In the genomic region with DNA sequence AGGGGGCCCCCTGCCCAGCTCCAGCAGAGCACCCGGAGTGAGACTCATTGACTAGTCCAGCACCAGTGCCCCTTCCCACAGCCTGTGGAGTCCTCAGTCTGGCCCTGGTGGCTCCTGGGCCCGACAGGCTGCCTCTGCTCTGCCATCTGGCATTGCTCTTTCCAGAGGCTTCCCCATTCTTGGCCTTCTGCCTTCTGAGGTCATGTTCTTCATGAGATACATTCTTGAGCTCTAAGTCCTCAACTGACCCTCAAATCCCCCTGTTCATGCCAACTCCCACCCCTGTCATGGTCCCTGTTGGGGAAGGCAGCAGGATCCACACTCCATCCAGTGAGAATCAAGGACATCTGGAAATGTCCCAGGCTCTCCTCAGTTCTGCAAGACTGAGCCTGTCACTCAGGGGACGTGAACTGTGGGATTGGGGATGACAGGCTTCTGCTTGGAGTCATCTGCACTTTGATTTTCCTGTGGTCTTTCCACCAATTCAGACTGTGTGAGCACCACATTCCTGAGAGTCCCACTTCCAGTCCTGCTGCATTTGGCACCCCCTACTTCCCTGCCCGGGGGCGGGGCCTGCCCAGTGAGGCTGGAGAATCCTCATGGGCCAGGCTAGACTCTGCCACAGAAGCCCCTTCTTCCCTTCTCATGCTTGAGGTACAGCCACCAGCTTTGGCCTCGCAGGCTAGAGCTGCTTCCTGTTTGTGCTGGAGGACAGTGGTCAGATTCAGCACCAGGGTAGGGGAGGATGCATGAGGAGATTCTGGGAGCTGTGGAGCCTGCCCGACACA, we compare ENCODE assay signal across 8 cellular contexts. TPM values are rescaled to one million over a fixed set of nuclear protein-coding genes. Genes with fewer than 3 reads are reported as not detected.
A peak's percentile ranks its signal among the peaks of the same experiment; 100 is the strongest.
DNase-seq lines count a peak whose midpoint lies in the region; ATAC-seq and TF ChIP-seq lines count a peak whose summit lies in the region.

No MANE protein-coding gene starts in this region.

- no peaks in the 10 kb centered on the region for H3K27me3 Mint-ChIP-seq in dendritic cell treated with granulocyte-macrophage colony-stimulating factor and Interleukin-4, amounts not matched to agents 40 ng/mL and 50 ng/mL, for 4 days

- DNase-seq in DND-41 (no peak), trophoblast cell (no peak), NCI-H146 treated with DMSO at 0.1 percent for 48 hours (lab: John Stamatoyannopoulos, UW; ENCODE audit: unreplicated experiment) (no peak), body of pancreas (no peak), HuH-7.5 (ENCODE audit: low spot score) (no peak)

- no peak overlapping the region for H3K4me2 ChIP-seq in DND-41 (ENCODE audit: insufficient read depth, low read length)
- H3K4me2 ChIP-seq in Loucy (ENCODE audit: low read depth, low read length, poor library complexity, severe bottlenecking), result peak overlapping the region; percentile 99
- H3K4me2 ChIP-seq in trophoblast cell (ENCODE audit: low read length), result no peak overlapping the region

- H4K12ac ChIP-seq in trophoblast cell (ENCODE audit: low read depth, low read length), result no peak overlapping the region

- peak overlapping the region; percentile 13 for H3K4ac ChIP-seq in trophoblast cell (ENCODE audit: low read depth, low read length)

- H4K20me1 ChIP-seq in DND-41 (ENCODE audit: insufficient read depth, low read length) (peaks cover 2% of the 10 kb centered on the region; the same call in 1 of the 2 replicates), Loucy (ENCODE audit: insufficient read depth, low read length, poor library complexity, severe bottlenecking) (no peaks in the 10 kb centered on the region)

- no peak overlapping the region for H2AFZ ChIP-seq in DND-41 (ENCODE audit: low read depth, low read length)
- no peak overlapping the region for H2AFZ ChIP-seq in Loucy (ENCODE audit: low read length)
- H2AFZ ChIP-seq in trophoblast cell (ENCODE audit: insufficient read depth, low read length, poor library complexity), result peak overlapping the region; percentile 24

- no peak for ATAC-seq in DND-41 (ENCODE audit: insufficient read depth, low read depth)
- no peak for ATAC-seq in HG03457 (IDR thresholded peaks at IDR 0.05; ENCODE audit: unreplicated experiment)
- ATAC-seq in body of pancreas, result no peak

- H4K91ac ChIP-seq in trophoblast cell (ENCODE audit: low read depth, low read length), result peak overlapping the region; percentile 87

- no peak for TF ChIP-seq CTCF in DND-41 (IDR thresholded peaks at IDR 0.05; ENCODE audit: borderline replicate concordance, extremely low read depth, low read length, poor library complexity, severe bottlenecking)
- no peak for TF ChIP-seq CTCF in Loucy (conservative IDR thresholded peaks at IDR 0.05; ENCODE audit: low read length)
- TF ChIP-seq CTCF in body of pancreas (IDR thresholded peaks at IDR 0.05), result no peak

- H3K14ac ChIP-seq in trophoblast cell (ENCODE audit: low read length), result peak overlapping the region; percentile 74

- H4K8ac ChIP-seq in trophoblast cell (ENCODE audit: low read depth, low read length), result peak overlapping the region; percentile 15

- H3K27me3 ChIP-seq in DND-41 (ENCODE audit: insufficient read depth, low read length, poor library complexity), result no peaks in the 10 kb centered on the region
- no peaks in the 10 kb centered on the region for H3K27me3 ChIP-seq in Loucy (ENCODE audit: insufficient read depth, low read length, poor library complexity, severe bottlenecking)
- no peaks in the 10 kb centered on the region for H3K27me3 ChIP-seq in trophoblast cell (ENCODE audit: insufficient read depth, low read length)
- H3K27me3 ChIP-seq in body of pancreas, result no peaks in the 10 kb centered on the region

- H3K9me3 Mint-ChIP-seq in dendritic cell treated with granulocyte-macrophage colony-stimulating factor and Interleukin-4, amounts not matched to agents 40 ng/mL and 50 ng/mL, for 4 days, result no peaks in the 10 kb centered on the region

- H3K79me1 ChIP-seq in trophoblast cell (ENCODE audit: low read length), result peaks cover 27% of the 10 kb centered on the region

- H3K36me3 ChIP-seq in DND-41 (ENCODE audit: insufficient read depth, low read length), result peaks cover 41% of the 10 kb centered on the region
- peaks cover 7% of the 10 kb centered on the region; the same call in 1 of the 2 replicates for H3K36me3 ChIP-seq in Loucy (ENCODE audit: insufficient read depth, low read length)
- peaks cover 0 to 5% of the 10 kb centered on the region in 2 experiments for H3K36me3 ChIP-seq in trophoblast cell (ENCODE audit: control insufficient read depth in 1 of 2, insufficient read depth in 2 of 2, low read length in 2 of 2)
- H3K36me3 ChIP-seq in body of pancreas (replicated peaks in 1 of 2; ENCODE audit: insufficient read depth in 1 of 2, low read depth in 2 of 2), result no peaks in the 10 kb centered on the region

- intact Hi-C loops in dendritic cell treated with granulocyte-macrophage colony-stimulating factor and Interleukin-4, amounts not matched to agents 40 ng/mL and 50 ng/mL, for 4 days (cut with micrococcal nuclease), result loop anchor here (2.0 to 10.0 kb wide), 3 partner anchors 21 to 53 kb away; partner anchors contain the start of gene UBB
- intact Hi-C loops in body of pancreas (cut with DNase I), result no loop called here

- H3K9me2 ChIP-seq in Loucy (replicated peaks; ENCODE audit: low read depth, low read length), result no peaks in the 10 kb centered on the region

- peak overlapping the region; percentile 89 for H3K4me3 Mint-ChIP-seq in dendritic cell treated with granulocyte-macrophage colony-stimulating factor and Interleukin-4, amounts not matched to agents 40 ng/mL and 50 ng/mL, for 4 days

- H3F3A ChIP-seq in Loucy (ENCODE audit: low read depth), result peaks cover 4% of the 10 kb centered on the region; the same call in 1 of the 2 replicates

- H3K4me1 ChIP-seq in DND-41 (ENCODE audit: insufficient read depth, low read length) (peaks cover 31% of the 10 kb centered on the region), Loucy (ENCODE audit: insufficient read depth, low read length, poor library complexity, severe bottlenecking) (peaks cover 38% of the 10 kb centered on the region), trophoblast cell (ENCODE audit: control insufficient read depth in 1 of 2, insufficient read depth in 2 of 2, low read length in 2 of 2) (peaks cover 26 to 36% of the 10 kb centered on the region in 2 experiments), body of pancreas (peaks cover 20% of the 10 kb centered on the region)

- no peak overlapping the region for H3K23ac ChIP-seq in trophoblast cell (ENCODE audit: low read length)

- peaks cover 90% of the 10 kb centered on the region for H3K36me3 Mint-ChIP-seq in dendritic cell treated with granulocyte-macrophage colony-stimulating factor and Interleukin-4, amounts not matched to agents 40 ng/mL and 50 ng/mL, for 4 days (ENCODE audit: low read depth)

- H2BK5ac ChIP-seq in trophoblast cell (ENCODE audit: low read depth, low read length, poor library complexity), result peak overlapping the region; percentile 81

- no peak for TF ChIP-seq POLR2A in body of pancreas (IDR thresholded peaks at IDR 0.05)

- H3K4me3 ChIP-seq in DND-41 (ENCODE audit: low read depth in 1 of 2, low read length in 2 of 2) (no peak overlapping the region), Loucy (ENCODE audit: low read length, poor library complexity, severe bottlenecking) (peak overlapping the region; percentile 79), trophoblast cell (ENCODE audit: low read depth, low read length) (no peak overlapping the region), body of pancreas (no peak overlapping the region)

- peaks cover 64% of the 10 kb centered on the region for H3K4me1 Mint-ChIP-seq in dendritic cell treated with granulocyte-macrophage colony-stimulating factor and Interleukin-4, amounts not matched to agents 40 ng/mL and 50 ng/mL, for 4 days (ENCODE audit: low read depth)

- H2BK12ac ChIP-seq in trophoblast cell (ENCODE audit: low read length), result peak overlapping the region; percentile 58

- peak overlapping the region; percentile 98 for H3K27ac Mint-ChIP-seq in dendritic cell treated with granulocyte-macrophage colony-stimulating factor and Interleukin-4, amounts not matched to agents 40 ng/mL and 50 ng/mL, for 4 days

- no CpG with 5 or more reads among the region's 7 CpGs for whole genome bisulfite sequencing in trophoblast cell (ENCODE audit: extremely low coverage, insufficient coverage, insufficient read length)
- WGBS in body of pancreas, 2 donors, result 82 to 86% methylated on average over 7 of the region's 7 CpGs

- 0 out of 2 replicates have a peak overlapping the region, but pooled peaks have one; percentile 86 for H3K27ac ChIP-seq in DND-41 (ENCODE audit: low read length)
- H3K27ac ChIP-seq in trophoblast cell (ENCODE audit: low read depth, low read length), result peak overlapping the region; percentile 88
- no peak overlapping the region for H3K27ac ChIP-seq in body of pancreas

- no peak overlapping the region for H3K9ac ChIP-seq in DND-41 (ENCODE audit: low read depth, low read length)
- H3K9ac ChIP-seq in Loucy (ENCODE audit: low read depth, low read length, poor library complexity, severe bottlenecking), result peak overlapping the region; percentile 95
- H3K9ac ChIP-seq in trophoblast cell (ENCODE audit: low read length), result no peak overlapping the region

- peak overlapping the region; percentile 63 for H3K18ac ChIP-seq in trophoblast cell (ENCODE audit: low read length)

- H2AK5ac ChIP-seq in trophoblast cell (ENCODE audit: low read length), result peak overlapping the region; percentile 43

- H3K9me3 ChIP-seq in DND-41 (ENCODE audit: insufficient read depth, low read length, severe bottlenecking) (no peaks in the 10 kb centered on the region), Loucy (ENCODE audit: insufficient read depth, low read depth, low read length) (no peaks in the 10 kb centered on the region), trophoblast cell (ENCODE audit: insufficient read depth, low read depth, low read length) (peaks cover 3% of the 10 kb centered on the region), body of pancreas (no peaks in the 10 kb centered on the region)

- H3K79me2 ChIP-seq in DND-41 (ENCODE audit: insufficient read depth, low read length) (peaks cover 24% of the 10 kb centered on the region), Loucy (ENCODE audit: insufficient read depth, low read length) (peaks cover 50% of the 10 kb centered on the region), trophoblast cell (ENCODE audit: control insufficient read depth, insufficient read depth, low read length, poor library complexity) (peaks cover 2% of the 10 kb centered on the region)

- peak overlapping the region; percentile 28 for H2BK120ac ChIP-seq in trophoblast cell (ENCODE audit: insufficient read depth, low read length, poor library complexity)

RNA-seq across cellular contexts. Expression of gene TRPV2, which starts 2.7 kb away (rescaled TPM):
- 202 and 233 TPM in 2 replicates for polyA plus RNA-seq in trophoblast cell (2013)
- total RNA-seq in body of pancreas, result 10 to 100 TPM in 1 of 2 donors, 1 to 10 TPM in 1; 4.7 to 30.7 TPM

RNA-seq across cellular contexts. Expression of gene UBB, which starts 37.2 kb away (rescaled TPM):
- polyA plus RNA-seq in trophoblast cell (2013), result 2,269 and 2,298 TPM in 2 replicates
- 100 to 1,000 TPM; 450 to 486 TPM for total RNA-seq in body of pancreas

Comparison
In these comparisons a context has a peak if more than half of its experiments do, and no peak if none do; other contexts are left out.
1. H3K27ac ChIP-seq: peak in DND-41 (single experiment) and trophoblast cell (single experiment); none in body of pancreas (0 of 4).